ENCODE assay signal across 29 cellular contexts in the genomic region with DNA sequence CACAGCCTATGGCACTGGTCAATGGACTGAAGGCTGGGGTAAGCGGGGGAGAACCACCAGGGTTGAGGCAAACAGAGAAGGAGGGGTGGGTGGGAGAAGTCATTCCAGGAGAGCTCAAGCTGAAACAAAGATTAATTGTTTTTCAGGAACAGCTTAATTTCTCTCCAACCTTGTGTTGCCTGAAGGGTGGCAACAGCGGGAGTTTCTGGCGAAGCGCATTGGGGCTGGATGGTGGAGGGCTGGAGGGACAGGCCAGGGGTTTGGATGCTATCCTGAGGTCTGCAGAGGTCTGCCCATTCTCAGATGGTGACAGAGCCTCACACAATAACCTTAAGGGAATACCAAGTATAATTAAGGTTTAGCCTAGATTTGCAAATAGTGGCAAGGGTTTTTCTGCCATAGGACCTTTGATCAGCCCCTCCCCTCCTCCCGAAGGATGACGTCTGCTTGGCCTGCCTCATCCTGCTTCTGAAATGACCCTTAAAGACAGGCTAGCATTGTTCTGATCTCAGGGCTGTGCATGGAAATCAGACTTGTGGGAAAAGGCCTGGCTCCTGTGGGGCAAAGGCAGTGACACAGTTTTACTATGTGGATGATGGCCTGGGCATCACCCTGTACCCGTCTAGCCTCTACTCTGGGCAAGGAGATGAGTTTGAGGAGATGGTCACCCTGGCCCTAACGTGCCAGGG. TPM values are rescaled to one million over a fixed set of nuclear protein-coding genes. Genes with fewer than 3 reads are reported as not detected.
A peak's percentile ranks its signal among the peaks of the same experiment; 100 is the strongest.
DNase-seq lines count a peak whose midpoint lies in the region; ATAC-seq and TF ChIP-seq lines count a peak whose summit lies in the region.
"Had no signal": no experiment of that assay in that cellular context is flagged by ENCODE, and none has a peak within 500 bp of the region (broad histone marks: within the 10 kb centered on the region; RNA-seq: fewer than 3 reads in every experiment).

No MANE protein-coding gene starts in this region.

- whole genome bisulfite sequencing in endodermal cell (ENCODE audit: insufficient coverage in 1 of 2, insufficient read length in 1 of 2), 2 experiments, result 79 to 84% methylated on average over 3 to 8 of the region's 8 CpGs

- no peaks in the 10 kb centered on the region for H3K4me1 Mint-ChIP-seq in endodermal cell
- H3K4me1 Mint-ChIP-seq: activated CD4-positive, alpha-beta T cell treated with anti-CD3 and anti-CD28 coated beads for 36 hours; activated naive CD8-positive, alpha-beta T cell treated with anti-CD3 and anti-CD28 coated beads for 36 hours; CD4-positive, CD25-positive, alpha-beta regulatory T cell; immature natural killer cell; mesothelial cell of epicardium; stimulated activated effector memory CD8-positive, alpha-beta T cell treated with anti-CD3 and anti-CD28 coated beads, Interleukin-12 subunit alpha, Interleukin-12 subunit beta, amount 100 ng/mL, for 72 hours had no signal

- H3K27ac ChIP-seq in RWPE2 (ENCODE audit: poor library complexity, severe bottlenecking), result no peak overlapping the region
- peak overlapping the region; percentile 17 for H3K27ac ChIP-seq in endodermal cell (ENCODE audit: low read depth, low read length)
- peak overlapping the region; percentile 87 for H3K27ac ChIP-seq in substantia nigra (ENCODE audit: low read depth, low read length, poor library complexity, severe bottlenecking)
- H3K27ac ChIP-seq: epithelial cell of prostate, HL-60, pancreas, right lobe of liver, thoracic aorta, uterus had no signal

- no peaks in the 10 kb centered on the region for H3K36me3 Mint-ChIP-seq in endodermal cell (ENCODE audit: low read depth)
- H3K36me3 Mint-ChIP-seq: activated naive CD8-positive, alpha-beta T cell treated with anti-CD3 and anti-CD28 coated beads for 36 hours; CD4-positive, CD25-positive, alpha-beta regulatory T cell; immature natural killer cell; mesothelial cell of epicardium; stimulated activated effector memory CD8-positive, alpha-beta T cell treated with anti-CD3 and anti-CD28 coated beads, Interleukin-12 subunit alpha, Interleukin-12 subunit beta, amount 100 ng/mL, for 72 hours had no signal

- no peak for TF ChIP-seq CTCF in RWPE2 (IDR thresholded peaks at IDR 0.05; ENCODE audit: poor library complexity, severe bottlenecking)
- no peak for TF ChIP-seq CTCF in endodermal cell (conservative IDR thresholded peaks at IDR 0.05)
- no peak for TF ChIP-seq CTCF in mucosa of descending colon (IDR thresholded peaks at IDR 0.05)

- H3K27ac Mint-ChIP-seq in endodermal cell, result no peak overlapping the region
- H3K27ac Mint-ChIP-seq: activated CD4-positive, alpha-beta T cell treated with anti-CD3 and anti-CD28 coated beads for 36 hours; activated naive CD8-positive, alpha-beta T cell treated with anti-CD3 and anti-CD28 coated beads for 36 hours; immature natural killer cell; mesothelial cell of epicardium; stimulated activated effector memory CD8-positive, alpha-beta T cell treated with anti-CD3 and anti-CD28 coated beads, Interleukin-12 subunit alpha, Interleukin-12 subunit beta, amount 100 ng/mL, for 72 hours had no signal

- H3K9me3 Mint-ChIP-seq in endodermal cell, result no peaks in the 10 kb centered on the region
- H3K9me3 Mint-ChIP-seq: activated naive CD8-positive, alpha-beta T cell treated with anti-CD3 and anti-CD28 coated beads for 36 hours; immature natural killer cell had no signal

- peaks cover 70% of the 10 kb centered on the region for H3K27me3 Mint-ChIP-seq in endodermal cell (ENCODE audit: insufficient read depth)
- H3K27me3 Mint-ChIP-seq: activated naive CD8-positive, alpha-beta T cell treated with anti-CD3 and anti-CD28 coated beads for 36 hours had no signal

- H3K9me3 ChIP-seq in RWPE2 (ENCODE audit: severe bottlenecking), result no peaks in the 10 kb centered on the region
- H3K9me3 ChIP-seq in endodermal cell (ENCODE audit: control insufficient read depth, low read length), result no peaks in the 10 kb centered on the region
- H3K9me3 ChIP-seq in mucosa of descending colon, result no peaks in the 10 kb centered on the region
- H3K9me3 ChIP-seq: pancreas, right lobe of liver, thoracic aorta, uterus had no signal

- intact Hi-C loops in mucosa of descending colon (cut with DNase I, micrococcal nuclease), result no loop called here

- H3K27me3 ChIP-seq in RWPE2 (ENCODE audit: insufficient read depth, poor library complexity, severe bottlenecking) (no peaks in the 10 kb centered on the region), endodermal cell (ENCODE audit: control insufficient read depth, insufficient read depth, low read length, poor library complexity, severe bottlenecking) (peaks cover 29% of the 10 kb centered on the region)
- H3K27me3 ChIP-seq: pancreas, right lobe of liver, uterus had no signal

- DNase-seq in RWPE2 (ENCODE audit: low spot score) (peak; percentile 26), endodermal cell (no peak), medulla oblongata (ENCODE audit: extremely low spot score) (peak; percentile 88), substantia nigra (lab: John Stamatoyannopoulos, UW) (peak in 44 of 49 donors; percentile 19 to 90 (median 63)), NCI-H446 treated with DMSO at 0.1 percent for 48 hours (lab: John Stamatoyannopoulos, UW) (no peak), mucosa of descending colon (no peak)
- DNase-seq: activated CD4-positive, alpha-beta T cell treated with anti-CD3 and anti-CD28 coated beads for 36 hours; activated effector memory CD4-positive, alpha-beta T cell treated with anti-CD3 and anti-CD28 coated beads, Interleukin-2, amount 50 U/mL, for 16 hours; activated naive CD8-positive, alpha-beta T cell treated with anti-CD3 and anti-CD28 coated beads for 36 hours; activated T-cell treated with anti-CD3 and anti-CD28 coated beads for 4 hours; CD4-positive, CD25-positive, alpha-beta regulatory T cell; immature natural killer cell; left ventricle myocardium superior; NCI-H1417 treated with DMSO at 0.1 percent for 48 hours; NCI-H2081; NCI-H345; NCI-H82; pancreas; stimulated activated CD4-positive, alpha-beta T cell treated with anti-CD3 and anti-CD28 coated beads, Interleukin-4, amount 100 ng/mL, for 24 hours; uterus had no signal

- H3K4me1 ChIP-seq in RWPE2 (ENCODE audit: insufficient read depth, poor library complexity, severe bottlenecking) (no peaks in the 10 kb centered on the region), endodermal cell (ENCODE audit: control insufficient read depth, insufficient read depth, low read length) (no peaks in the 10 kb centered on the region), mucosa of descending colon (ENCODE audit: low read depth) (no peaks in the 10 kb centered on the region)
- H3K4me1 ChIP-seq: pancreas, right lobe of liver, uterus had no signal

- H3K36me3 ChIP-seq in RWPE2 (ENCODE audit: low read depth) (no peaks in the 10 kb centered on the region), endodermal cell (ENCODE audit: control insufficient read depth, insufficient read depth, low read length) (no peaks in the 10 kb centered on the region), mucosa of descending colon (ENCODE audit: low read depth) (no peaks in the 10 kb centered on the region)
- H3K36me3 ChIP-seq: pancreas, right lobe of liver, thoracic aorta, uterus had no signal

- H3K4me3 Mint-ChIP-seq in endodermal cell, result no peak overlapping the region
- H3K4me3 Mint-ChIP-seq: activated CD4-positive, alpha-beta T cell treated with anti-CD3 and anti-CD28 coated beads for 36 hours; activated naive CD8-positive, alpha-beta T cell treated with anti-CD3 and anti-CD28 coated beads for 36 hours; CD4-positive, CD25-positive, alpha-beta regulatory T cell; immature natural killer cell; mesothelial cell of epicardium; naive thymus-derived CD8-positive, alpha-beta T cell; stimulated activated effector memory CD8-positive, alpha-beta T cell treated with anti-CD3 and anti-CD28 coated beads, Interleukin-12 subunit alpha, Interleukin-12 subunit beta, amount 100 ng/mL, for 72 hours had no signal

- no peak overlapping the region for H3K9ac ChIP-seq in endodermal cell (ENCODE audit: extremely low read depth, low read length, poor library complexity, severe bottlenecking)

- ATAC-seq in RWPE2 (ENCODE audit: low read depth) (no peak), GM21528 (IDR thresholded peaks at IDR 0.05; ENCODE audit: low FRiP score, unreplicated experiment) (no peak), mucosa of descending colon (no peak)
- ATAC-seq: activated CD4-positive, alpha-beta T cell treated with anti-CD3 and anti-CD28 coated beads for 36 hours; left ventricle myocardium superior; naive thymus-derived CD8-positive, alpha-beta T cell; pancreas; right lobe of liver; stimulated activated effector memory CD8-positive, alpha-beta T cell treated with anti-CD3 and anti-CD28 coated beads, Interleukin-12 subunit alpha, Interleukin-12 subunit beta, amount 100 ng/mL, for 72 hours had no signal

- H3K4me3 ChIP-seq in RWPE2 (ENCODE audit: severe bottlenecking) (no peak overlapping the region), endodermal cell (ENCODE audit: low read length) (no peak overlapping the region), mucosa of descending colon (no peak overlapping the region)
- H3K4me3 ChIP-seq: pancreas, right lobe of liver, thoracic aorta, uterus had no signal

RNA-seq across cellular contexts. Expression of a gene that starts 32.7 kb away (rescaled TPM):
- 1 to 10 TPM in 1 of 2 donors, under 1 TPM in 1; 0.55 to 2.5 TPM for total RNA-seq in endodermal cell
- polyA plus RNA-seq in endodermal cell (2013, experiment 1 of 2), result 2.0 TPM
- 2.0 TPM for polyA plus RNA-seq in endodermal cell (2013, experiment 2 of 2)
- total RNA-seq in mucosa of descending colon, result under 1 TPM in 2 of 3 donors, not detected in 1; 0.07 to 0.25 TPM
- total RNA-seq: activated CD4-positive, alpha-beta T cell treated with anti-CD3 and anti-CD28 coated beads for 36 hours; activated naive CD8-positive, alpha-beta T cell treated with anti-CD3 and anti-CD28 coated beads for 36 hours; CD4-positive, CD25-positive, alpha-beta regulatory T cell; left ventricle myocardium superior; T-helper 2 cell treated with Interferon-gamma antibody and Interleukin-4, amounts not matched to agents 100 ng/mL and 5 ng/mL, for 36 hours had no signal
- polyA plus RNA-seq: CD4-positive, CD25-positive, alpha-beta regulatory T cell had no signal

Comparison
In these comparisons a context has a peak if more than half of its experiments do, and no peak if none do; other contexts are left out.
1. DNase-seq: peak in RWPE2 (single experiment), medulla oblongata (single experiment) and substantia nigra (44 of 49); none in endodermal cell (single experiment), NCI-H446 treated with DMSO at 0.1 percent for 48 hours (single experiment) and mucosa of descending colon (0 of 3).